In the genomic region with DNA sequence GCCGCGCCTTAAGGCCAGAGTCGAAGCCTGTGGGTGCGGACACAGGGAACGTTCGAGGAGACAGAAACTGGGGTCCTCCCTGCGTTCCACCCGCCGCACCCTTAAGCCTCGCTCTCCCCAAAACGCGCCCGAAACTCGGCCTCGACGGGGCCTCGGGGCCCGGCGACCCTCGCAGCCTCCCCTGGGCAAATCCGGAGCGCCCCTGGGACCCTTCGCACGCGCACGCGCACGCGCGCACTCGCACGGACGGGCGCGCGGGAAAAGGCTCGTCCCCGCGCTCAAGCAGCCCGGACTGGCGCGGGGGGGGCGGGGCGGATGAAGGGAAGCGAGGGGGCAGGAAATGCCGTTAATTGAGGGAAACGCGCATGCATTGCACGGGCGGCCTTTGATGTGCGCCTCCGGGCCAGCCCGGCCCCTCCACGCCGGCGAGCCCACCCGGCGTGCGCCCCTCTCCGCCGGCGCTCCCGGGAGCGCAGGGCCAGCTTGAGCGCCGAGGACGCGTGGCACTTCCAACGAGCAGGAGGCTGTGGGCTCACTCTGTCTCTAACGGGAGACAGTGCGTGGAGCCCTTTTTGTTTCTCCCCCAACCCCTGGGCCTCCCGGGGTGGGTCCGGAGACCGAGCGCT, we compare ENCODE assay signal across 13 cellular contexts.
DNase-seq lines count a peak whose midpoint lies in the region; TF ChIP-seq lines count a peak whose summit lies in the region.
"Had no signal": no experiment of that assay in that cellular context is flagged by ENCODE, and none has a peak within 500 bp of the region (broad histone marks: within the 10 kb centered on the region; RNA-seq: fewer than 3 reads in every experiment).

No MANE protein-coding gene starts in this region.

- H3K9me3 ChIP-seq in WERI-Rb-1 (ENCODE audit: severe bottlenecking) = no peaks in the 10 kb centered on the region
- H3K9me3 ChIP-seq: upper lobe of right lung had no signal

- H3K27ac ChIP-seq in WERI-Rb-1 = peak overlapping the region; percentile 65
- H3K27ac ChIP-seq: upper lobe of right lung had no signal

- DNase-seq in activated CD8-positive, alpha-beta memory T cell treated with anti-CD3 and anti-CD28 coated beads, Interleukin-2, amount 50 U/mL, for 48 hours = peak; percentile 45
- DNase-seq in activated CD8-positive, alpha-beta memory T cell treated with anti-CD3 and anti-CD28 coated beads for 24 hours = no peak
- DNase-seq in WERI-Rb-1 (peak; percentile 81), iPS-NIHi11 (ENCODE audit: low spot score) (peak; percentile 69), NCI-H524 (lab: John Stamatoyannopoulos, UW) (no peak), medulla oblongata (ENCODE audit: extremely low spot score) (no peak), T1000 (lab: John Stamatoyannopoulos, UW) (no peak)
- peak; percentile 24 for DNase-seq in stimulated activated CD8-positive, alpha-beta memory T cell treated with anti-CD3 and anti-CD28 coated beads, Interleukin-4, amount 100 ng/mL, for 48 hours
- DNase-seq: activated CD4-positive, alpha-beta T cell treated with anti-CD3 and anti-CD28 coated beads for 36 hours; erythroblast; NCI-H2107; SW 1271; upper lobe of right lung had no signal

- TF ChIP-seq CTCF in WERI-Rb-1 (IDR thresholded peaks at IDR 0.05; ENCODE audit: low read depth, low read length) = no peak

- H3K4me3 ChIP-seq in WERI-Rb-1 (ENCODE audit: low read depth, low read length) = peak overlapping the region; percentile 73
- H3K4me3 ChIP-seq: upper lobe of right lung had no signal

- H3K36me3 ChIP-seq in WERI-Rb-1 = no peaks in the 10 kb centered on the region
- H3K36me3 ChIP-seq: upper lobe of right lung had no signal

- no peaks in the 10 kb centered on the region for H3K27me3 ChIP-seq in WERI-Rb-1 (ENCODE audit: insufficient read depth, low read depth, severe bottlenecking)

Comparison
In these comparisons a context has a peak if more than half of its experiments do, and no peak if none do; other contexts are left out.
1. DNase-seq: peak in activated CD8-positive, alpha-beta memory T cell treated with anti-CD3 and anti-CD28 coated beads, Interleukin-2, amount 50 U/mL, for 48 hours (single experiment), WERI-Rb-1 (single experiment), iPS-NIHi11 (single experiment) and stimulated activated CD8-positive, alpha-beta memory T cell treated with anti-CD3 and anti-CD28 coated beads, Interleukin-4, amount 100 ng/mL, for 48 hours (single experiment); none in activated CD8-positive, alpha-beta memory T cell treated with anti-CD3 and anti-CD28 coated beads for 24 hours (single experiment), NCI-H524 (0 of 2), medulla oblongata (single experiment) and T1000 (single experiment).